ENCODE assay signal across 29 cellular contexts in the genomic region with DNA sequence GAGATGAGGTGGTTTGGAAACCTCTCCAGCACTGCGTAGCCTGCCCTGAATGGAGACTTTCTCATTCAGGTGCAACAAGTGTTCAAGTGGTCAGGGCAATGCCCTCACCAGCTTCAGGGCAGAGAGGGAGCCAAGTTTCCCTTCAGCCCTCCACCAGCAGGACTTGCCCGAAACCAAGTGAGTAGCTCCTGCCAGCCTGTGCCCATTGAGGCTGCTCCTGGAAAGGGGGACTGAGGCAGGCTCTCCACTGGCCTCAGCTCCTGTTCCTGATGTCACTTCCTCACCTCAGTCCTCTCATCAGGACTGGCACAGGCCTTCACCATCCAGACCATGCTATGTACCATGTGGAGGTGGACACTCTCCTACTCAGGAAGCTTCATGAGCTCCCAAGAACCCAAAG.
"Had no signal": no experiment of that assay in that cellular context is flagged by ENCODE, and none has a peak within 500 bp of the region (broad histone marks: within the 10 kb centered on the region; RNA-seq: fewer than 3 reads in every experiment).

No MANE protein-coding gene starts in this region.

- H3K4me3 Mint-ChIP-seq: dendritic cell treated with granulocyte-macrophage colony-stimulating factor and Interleukin-4, amounts not matched to agents 40 ng/mL and 50 ng/mL, for 4 days; effector memory CD8-positive, alpha-beta T cell; endodermal cell; immature natural killer cell; memory B cell had no signal

- ATAC-seq: effector memory CD8-positive, alpha-beta T cell; esophagus mucosa; gastrocnemius medialis; heart left ventricle; left lung; left ventricle myocardium superior had no signal

- H3K79me2 ChIP-seq: hepatocyte had no signal

- H3K36me3 ChIP-seq: colonic mucosa, esophagus squamous epithelium, gastrocnemius medialis, heart left ventricle, left lung had no signal

- H3K36me3 Mint-ChIP-seq: immature natural killer cell, memory B cell had no signal

- H3K9me3 Mint-ChIP-seq: dendritic cell treated with granulocyte-macrophage colony-stimulating factor and Interleukin-4, amounts not matched to agents 40 ng/mL and 50 ng/mL, for 4 days; endodermal cell had no signal

- H3K4me1 ChIP-seq: colonic mucosa, esophagus squamous epithelium, gastrocnemius medialis, heart left ventricle, left lung had no signal

- FAIRE-seq: endometrium, kidney had no signal

- H3K9me3 ChIP-seq: colonic mucosa, esophagus squamous epithelium, gastrocnemius medialis, heart left ventricle, left lung had no signal

- H3K27ac Mint-ChIP-seq: dendritic cell treated with granulocyte-macrophage colony-stimulating factor and Interleukin-4, amounts not matched to agents 40 ng/mL and 50 ng/mL, for 4 days; effector memory CD8-positive, alpha-beta T cell; endodermal cell; immature natural killer cell; memory B cell had no signal

- H3K4me3 ChIP-seq: colonic mucosa, esophagus squamous epithelium, gastrocnemius medialis, heart left ventricle, hepatocyte, left lung, lung had no signal

- DNase-seq: cerebellar nuclear complex; colonic mucosa; cortex of kidney; effector CD8-positive, alpha-beta T cell; effector memory CD8-positive, alpha-beta T cell; endodermal cell; erythroblast; esophagus squamous epithelium; foreskin fibroblast; foreskin melanocyte; gastrocnemius medialis; heart left ventricle; hypothalamus; immature natural killer cell; islet precursor cell; kidney; kidney glomerular epithelial cell; left lung; left ventricle myocardium superior; mammary epithelial cell; mesendoderm; midbrain had no signal

- H3K4me2 ChIP-seq: hepatocyte had no signal

- H3K4me1 Mint-ChIP-seq: immature natural killer cell, memory B cell had no signal

- H3K27ac ChIP-seq: colonic mucosa, epithelial cell of prostate, esophagus squamous epithelium, gastrocnemius medialis, heart left ventricle, hepatocyte, left lung had no signal

- H3K27me3 ChIP-seq: colonic mucosa, hepatocyte had no signal

- H3K27me3 Mint-ChIP-seq: dendritic cell treated with granulocyte-macrophage colony-stimulating factor and Interleukin-4, amounts not matched to agents 40 ng/mL and 50 ng/mL, for 4 days had no signal

- H2AFZ ChIP-seq: hepatocyte had no signal
